1 cellular context compared by ENCODE assay signal in genomic region chr7:104207731-104208420, GRCh38.
TF ChIP-seq lines count a peak whose summit lies in the region.

Gene ORC5, minus strand, starts transcription at chr7:104208013. Its CDS starts 109 bp downstream, at chr7:104207904.

TF ChIP-seq in HepG2, 621 proteins besides CTCF, POLR2A, EP300 and RAD21 (continued from another document and continues in another):
- TF ChIP-seq PRDM10 (CRISPR knock-in tag; IDR thresholded peaks at IDR 0.05; ENCODE audit: low read depth) (no peak), ZNF577 (CRISPR knock-in tag; IDR thresholded peaks at IDR 0.05; ENCODE audit: borderline replicate concordance, low read depth) (0 out of 2 replicates have a peak, but pooled peaks have one; percentile 74), ZNF761 (CRISPR knock-in tag; conservative IDR thresholded peaks at IDR 0.05) (peak; percentile 72; the same call in 1 of the 2 replicates), MTA3 (CRISPR knock-in tag; IDR thresholded peaks at IDR 0.05) (no peak), AHDC1 (CRISPR knock-in tag; IDR thresholded peaks at IDR 0.05; ENCODE audit: borderline replicate concordance) (no peak), THAP9 (CRISPR knock-in tag; IDR thresholded peaks at IDR 0.05; ENCODE audit: borderline replicate concordance) (peak; percentile 75), ZNF138 (CRISPR knock-in tag; IDR thresholded peaks at IDR 0.05; ENCODE audit: low read depth) (peak; percentile 77; the same call in 1 of the 2 replicates), JUND (CRISPR knock-in tag; IDR thresholded peaks at IDR 0.05) (no peak; the same call in 1 of the 2 replicates), MBD4 (IDR thresholded peaks at IDR 0.05; ENCODE audit: borderline replicate concordance, low read length) (no peak), TSC22D2 (CRISPR knock-in tag; IDR thresholded peaks at IDR 0.05; ENCODE audit: borderline replicate concordance) (peak; percentile 63; the same call in 1 of the 2 replicates), ZBTB40 (IDR thresholded peaks at IDR 0.05) (no peak), ZBTB40 (CRISPR knock-in tag; IDR thresholded peaks at IDR 0.05) (peak; percentile 81), ZNF720 (CRISPR knock-in tag; IDR thresholded peaks at IDR 0.05) (no peak), MXD4 (CRISPR knock-in tag; IDR thresholded peaks at IDR 0.05) (peak; percentile 81), TFDP1 (CRISPR knock-in tag; IDR thresholded peaks at IDR 0.05; ENCODE audit: borderline replicate concordance) (peak; percentile 73; the same call in 1 of the 2 replicates), ZNF484 (CRISPR knock-in tag; IDR thresholded peaks at IDR 0.05; ENCODE audit: borderline replicate concordance, low read depth) (no peak), ETV6 (CRISPR knock-in tag; conservative IDR thresholded peaks at IDR 0.05) (no peak; the same call in 1 of the 2 replicates), KDM3A (CRISPR knock-in tag; IDR thresholded peaks at IDR 0.05; ENCODE audit: low read depth) (peak; percentile 52; the same call in 1 of the 2 replicates), BCL6 (CRISPR knock-in tag; IDR thresholded peaks at IDR 0.05) (peak; percentile 49), TEAD3 (CRISPR knock-in tag; optimal IDR thresholded peaks at IDR 0.05; ENCODE audit: borderline replicate concordance) (peak; percentile 59), MAFF (IDR thresholded peaks at IDR 0.05; ENCODE audit: low read depth, low read length) (no peak), FIP1L1 (IDR thresholded peaks at IDR 0.05; ENCODE audit: borderline replicate concordance, insufficient read depth, low read depth, low read length) (no peak), KLF15 (CRISPR knock-in tag; IDR thresholded peaks at IDR 0.05; ENCODE audit: borderline replicate concordance) (no peak), ZNF230 (CRISPR knock-in tag; IDR thresholded peaks at IDR 0.05) (peak; percentile 82)
- TF ChIP-seq, protein P1, sequence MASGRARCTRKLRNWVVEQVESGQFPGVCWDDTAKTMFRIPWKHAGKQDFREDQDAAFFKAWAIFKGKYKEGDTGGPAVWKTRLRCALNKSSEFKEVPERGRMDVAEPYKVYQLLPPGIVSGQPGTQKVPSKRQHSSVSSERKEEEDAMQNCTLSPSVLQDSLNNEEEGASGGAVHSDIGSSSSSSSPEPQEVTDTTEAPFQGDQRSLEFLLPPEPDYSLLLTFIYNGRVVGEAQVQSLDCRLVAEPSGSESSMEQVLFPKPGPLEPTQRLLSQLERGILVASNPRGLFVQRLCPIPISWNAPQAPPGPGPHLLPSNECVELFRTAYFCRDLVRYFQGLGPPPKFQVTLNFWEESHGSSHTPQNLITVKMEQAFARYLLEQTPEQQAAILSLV (CRISPR knock-in tag; IDR thresholded peaks at IDR 0.05; ENCODE audit: borderline replicate concordance): peak; percentile 76; the same call in 1 of the 2 replicates
- TF ChIP-seq, protein P2, sequence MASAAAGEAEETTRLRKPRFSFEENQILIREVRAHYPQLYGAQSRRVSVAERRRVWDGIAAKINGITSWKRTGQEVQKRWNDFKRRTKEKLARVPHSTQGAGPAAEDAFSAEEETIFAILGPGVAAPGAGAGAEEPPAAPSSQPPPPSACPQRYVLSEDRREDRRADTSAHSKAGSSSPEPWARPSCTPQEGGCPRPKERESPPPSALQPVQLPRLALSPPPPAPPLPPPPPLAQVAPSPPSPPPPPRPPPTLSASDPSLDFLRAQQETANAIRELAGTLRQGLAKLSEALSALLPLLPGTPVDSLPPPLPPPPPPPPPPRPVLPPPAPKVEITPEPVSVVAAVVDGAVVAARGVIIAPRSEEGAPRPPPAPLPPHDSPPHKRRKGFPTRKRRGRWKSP (CRISPR knock-in tag; IDR thresholded peaks at IDR 0.05): peak; percentile 77
